In the genomic region with DNA sequence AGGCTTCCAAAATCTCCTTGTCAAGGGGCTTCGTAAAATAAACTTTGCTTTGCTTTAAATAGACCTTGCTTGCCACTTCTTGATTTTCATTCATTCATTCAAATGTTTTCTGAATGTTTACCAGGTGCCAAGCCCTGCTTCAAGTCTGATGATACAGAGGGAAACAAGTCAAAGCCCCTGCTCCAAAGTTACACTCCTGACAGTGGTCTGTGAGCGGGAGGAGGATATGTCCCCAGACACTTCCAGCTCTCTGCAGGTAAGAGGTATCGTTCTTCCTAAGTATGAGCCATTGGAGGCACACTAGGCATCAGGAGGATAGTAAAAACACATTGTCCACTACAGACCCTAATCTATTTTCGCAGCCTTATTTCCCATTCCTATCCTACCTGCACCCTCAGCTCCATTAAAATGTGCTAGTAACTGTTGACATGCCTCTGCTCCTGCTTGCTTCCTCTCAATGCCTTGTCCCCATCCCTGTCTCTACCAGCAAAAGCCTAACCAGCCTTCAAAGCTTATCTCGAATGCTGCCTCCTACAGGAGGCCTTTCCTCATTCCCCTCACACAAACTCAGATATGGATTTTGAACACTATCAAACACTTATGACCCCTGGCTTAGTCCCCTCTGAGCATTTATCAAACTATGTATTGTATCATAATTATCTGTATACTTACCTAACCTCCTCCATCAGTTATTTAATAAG, we compare ENCODE assay signal across 1 cellular context.
TF ChIP-seq lines count a peak whose summit lies in the region.

No MANE protein-coding gene starts in this region.

TF ChIP-seq in H1, 55 proteins besides CTCF, POLR2A, EP300 and RAD21 (continued from another document):
- no peak for TF ChIP-seq SIX5 (IDR thresholded peaks at IDR 0.05; ENCODE audit: low read depth, low read length)
- TF ChIP-seq GTF2F1 (IDR thresholded peaks at IDR 0.05; ENCODE audit: borderline replicate concordance, low read depth, low read length) = no peak
- TF ChIP-seq TEAD4 (IDR thresholded peaks at IDR 0.05; ENCODE audit: low read depth, low read length) = no peak
- TF ChIP-seq SIN3A (conservative IDR thresholded peaks at IDR 0.05 in 1 of 2, IDR thresholded peaks at IDR 0.05 in 1 of 2; ENCODE audit: low read depth in 1 of 2, low read length in 2 of 2) = no peak
- no peak for TF ChIP-seq MAFK (IDR thresholded peaks at IDR 0.05; ENCODE audit: low read depth, low read length)
- no peak for TF ChIP-seq YY1 (IDR thresholded peaks at IDR 0.05; ENCODE audit: low read depth, low read length)
- TF ChIP-seq KDM1A (IDR thresholded peaks at IDR 0.05; ENCODE audit: borderline replicate concordance, low read length) = no peak
- no peak for TF ChIP-seq RNF2 (IDR thresholded peaks at IDR 0.05; ENCODE audit: borderline replicate concordance, low read depth, low read length, missing control alignments, poor library complexity, severe bottlenecking)
- TF ChIP-seq HDAC2 (IDR thresholded peaks at IDR 0.05; ENCODE audit: borderline replicate concordance in 1 of 2, low read depth in 2 of 2, low read length in 2 of 2) = no peak
- TF ChIP-seq ASH2L (IDR thresholded peaks at IDR 0.05; ENCODE audit: low read length) = no peak
- TF ChIP-seq, protein P1, sequence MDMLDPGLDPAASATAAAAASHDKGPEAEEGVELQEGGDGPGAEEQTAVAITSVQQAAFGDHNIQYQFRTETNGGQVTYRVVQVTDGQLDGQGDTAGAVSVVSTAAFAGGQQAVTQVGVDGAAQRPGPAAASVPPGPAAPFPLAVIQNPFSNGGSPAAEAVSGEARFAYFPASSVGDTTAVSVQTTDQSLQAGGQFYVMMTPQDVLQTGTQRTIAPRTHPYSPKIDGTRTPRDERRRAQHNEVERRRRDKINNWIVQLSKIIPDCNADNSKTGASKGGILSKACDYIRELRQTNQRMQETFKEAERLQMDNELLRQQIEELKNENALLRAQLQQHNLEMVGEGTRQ (IDR thresholded peaks at IDR 0.05; ENCODE audit: low read length) = no peak
- no peak for TF ChIP-seq SAP30 (IDR thresholded peaks at IDR 0.05; ENCODE audit: insufficient read depth, insufficient replicate concordance, low read length)
